8 cellular contexts compared by ENCODE assay signal in the genomic region with DNA sequence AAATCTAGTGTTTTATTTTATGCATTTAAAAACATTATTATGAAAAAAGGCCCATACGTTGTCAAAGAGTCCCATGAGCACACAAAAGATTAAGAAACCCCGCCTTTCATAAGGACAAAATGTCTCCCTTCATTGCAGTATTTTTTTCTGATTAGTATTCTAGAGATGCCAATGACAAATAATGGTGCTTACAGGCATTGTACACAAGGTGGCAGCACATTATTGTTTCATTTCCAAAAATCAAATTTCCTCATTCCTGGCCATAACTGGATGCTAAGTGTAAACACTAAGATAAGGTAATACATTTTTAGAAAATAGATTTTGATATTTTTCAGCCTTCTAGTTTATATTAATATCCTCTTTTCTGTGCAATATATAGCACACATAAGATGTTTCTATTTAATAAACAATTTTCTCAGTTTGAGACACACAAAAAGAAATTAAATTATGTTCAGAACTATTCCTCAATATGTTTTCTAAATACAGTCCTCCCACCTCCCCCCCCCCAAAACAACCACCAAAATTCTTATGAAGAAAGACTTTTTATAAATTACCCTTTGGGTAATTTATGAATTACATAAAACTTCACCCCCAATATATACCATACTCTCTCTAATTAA. TPM values are rescaled to one million over a fixed set of nuclear protein-coding genes. Genes with fewer than 3 reads are reported as not detected.
DNase-seq lines count a peak whose midpoint lies in the region; ATAC-seq, FAIRE-seq and TF ChIP-seq lines count a peak whose summit lies in the region.

No MANE protein-coding gene starts in this region.

- H3K4me3 ChIP-seq in DOHH2 (ENCODE audit: low read length), result no peak overlapping the region
- H3K4me3 ChIP-seq in GM23248, result no peak overlapping the region
- H3K4me3 ChIP-seq in astrocyte (ENCODE audit: insufficient read depth, low read depth, low read length), result no peak overlapping the region
- no peak overlapping the region for H3K4me3 ChIP-seq in stomach

- H3K4me2 ChIP-seq in DOHH2 (ENCODE audit: low read length) (no peak overlapping the region), GM23248 (ENCODE audit: unreplicated experiment) (no peak overlapping the region), astrocyte (ENCODE audit: low read length) (no peak overlapping the region)

- no peaks in the 10 kb centered on the region for H3K4me1 Mint-ChIP-seq in astrocyte (ENCODE audit: low read depth, unreplicated experiment)
- no peaks in the 10 kb centered on the region for H3K4me1 Mint-ChIP-seq in activated CD4-positive, alpha-beta T cell treated with anti-CD3 and anti-CD28 coated beads, Interleukin-2, amount 10 ng/mL, durations not matched to agents 24 days and 14 days

- no peaks in the 10 kb centered on the region for H3K36me3 Mint-ChIP-seq in astrocyte (ENCODE audit: low read depth, unreplicated experiment)
- no peaks in the 10 kb centered on the region for H3K36me3 Mint-ChIP-seq in activated CD4-positive, alpha-beta T cell treated with anti-CD3 and anti-CD28 coated beads, Interleukin-2, amount 10 ng/mL, durations not matched to agents 24 days and 14 days (ENCODE audit: low read depth)

- H4K20me1 ChIP-seq in DOHH2 (ENCODE audit: control insufficient read depth, insufficient read depth, low read depth, low read length) (no peaks in the 10 kb centered on the region), GM23248 (ENCODE audit: insufficient read depth) (no peaks in the 10 kb centered on the region), astrocyte (ENCODE audit: insufficient read depth, low read length) (no peaks in the 10 kb centered on the region)

- peak; percentile 68 for DNase-seq in GM23248
- peak; percentile 67 for DNase-seq in NCI-H2029 treated with DMSO at 0.1 percent for 48 hours (lab: John Stamatoyannopoulos, UW)
- DNase-seq in astrocyte (ENCODE audit: low read depth), result peak; percentile 18
- peak; percentile 43 for DNase-seq in iPS-NIHi11 (ENCODE audit: low spot score)
- no peak for DNase-seq in stomach
- DNase-seq in activated CD4-positive, alpha-beta T cell treated with anti-CD3 and anti-CD28 coated beads, Interleukin-2, amount 10 ng/mL, durations not matched to agents 24 days and 14 days, result no peak

- no peaks in the 10 kb centered on the region; the same call in 1 of the 2 replicates for H3K27me3 ChIP-seq in DOHH2 (ENCODE audit: control insufficient read depth, low read length)
- no peaks in the 10 kb centered on the region for H3K27me3 ChIP-seq in GM23248 (replicated peaks; ENCODE audit: insufficient read depth)
- no peaks in the 10 kb centered on the region for H3K27me3 ChIP-seq in astrocyte (ENCODE audit: insufficient read depth, low read length)
- H3K27me3 ChIP-seq in stomach, result no peaks in the 10 kb centered on the region

- H3K36me3 ChIP-seq in DOHH2 (ENCODE audit: control insufficient read depth, low read length), result no peaks in the 10 kb centered on the region
- H3K36me3 ChIP-seq in GM23248 (ENCODE audit: low read depth), result no peaks in the 10 kb centered on the region
- no peaks in the 10 kb centered on the region for H3K36me3 ChIP-seq in astrocyte (ENCODE audit: insufficient read depth, low read length)
- no peaks in the 10 kb centered on the region for H3K36me3 ChIP-seq in stomach

- TF ChIP-seq POLR2A in stomach (IDR thresholded peaks at IDR 0.05), result no peak

- H3K9ac ChIP-seq in GM23248 (no peak overlapping the region), astrocyte (ENCODE audit: low read length) (no peak overlapping the region)

- intact Hi-C loops in stomach (cut with DNase I; ENCODE audit: low total_unique reads), result no loop called here
- intact Hi-C loops in activated CD4-positive, alpha-beta T cell treated with anti-CD3 and anti-CD28 coated beads, Interleukin-2, amount 10 ng/mL, durations not matched to agents 24 days and 14 days (cut with micrococcal nuclease), result loop anchor here (1.0 to 2.0 kb wide), 3 partner anchors 68 to 742 kb away; no protein-coding TSS in a partner anchor

- in situ Hi-C loops in GM23248 (cut with MboI), result no loop called here

- peak; percentile 66 for TF ChIP-seq CTCF in DOHH2 (IDR thresholded peaks at IDR 0.05; ENCODE audit: low read depth, low read length, poor library complexity, severe bottlenecking)
- peak; percentile 87 for TF ChIP-seq CTCF in astrocyte (IDR thresholded peaks at IDR 0.05; ENCODE audit: insufficient read depth, low read depth, low read length)
- peak in 4 of 7 experiments; percentile 67 to 76 (median 74) for TF ChIP-seq CTCF in stomach (IDR thresholded peaks at IDR 0.05)

- no peaks in the 10 kb centered on the region for H3K4me1 ChIP-seq in DOHH2 (ENCODE audit: control insufficient read depth, low read length)
- H3K4me1 ChIP-seq in GM23248 (ENCODE audit: insufficient read depth), result no peaks in the 10 kb centered on the region
- H3K4me1 ChIP-seq in astrocyte (ENCODE audit: insufficient read depth, low read length), result no peaks in the 10 kb centered on the region
- peaks cover 0 to 6% (median 2%) of the 10 kb centered on the region in 4 donors for H3K4me1 ChIP-seq in stomach

- H2AFZ ChIP-seq in GM23248, result peak overlapping the region; percentile 68
- H2AFZ ChIP-seq in astrocyte (ENCODE audit: low read depth, low read length), result peak overlapping the region; percentile 48

- no peaks in the 10 kb centered on the region for H3K9me3 ChIP-seq in DOHH2 (ENCODE audit: control insufficient read depth, insufficient read depth, low read length)
- H3K9me3 ChIP-seq in GM23248 (ENCODE audit: low read depth), result no peaks in the 10 kb centered on the region
- no peaks in the 10 kb centered on the region for H3K9me3 ChIP-seq in astrocyte (ENCODE audit: insufficient read depth, low read depth, low read length)
- H3K9me3 ChIP-seq in stomach, result no peaks in the 10 kb centered on the region

- H3F3A ChIP-seq in DOHH2 (ENCODE audit: control insufficient read depth, insufficient read depth) (no peaks in the 10 kb centered on the region), GM23248 (ENCODE audit: insufficient read depth) (no peaks in the 10 kb centered on the region)

- peak; percentile 87 for FAIRE-seq in astrocyte (lab: Jason Lieb, UNC)

- no peaks in the 10 kb centered on the region for H3K79me2 ChIP-seq in DOHH2 (ENCODE audit: control insufficient read depth, low read length)
- H3K79me2 ChIP-seq in GM23248 (ENCODE audit: insufficient read depth), result no peaks in the 10 kb centered on the region
- no peaks in the 10 kb centered on the region for H3K79me2 ChIP-seq in astrocyte (ENCODE audit: insufficient read depth, low read length)

- H3K4me3 Mint-ChIP-seq in astrocyte (ENCODE audit: unreplicated experiment), result no peak overlapping the region
- no peak overlapping the region for H3K4me3 Mint-ChIP-seq in activated CD4-positive, alpha-beta T cell treated with anti-CD3 and anti-CD28 coated beads, Interleukin-2, amount 10 ng/mL, durations not matched to agents 24 days and 14 days

- no peak for ATAC-seq in HG02571 (IDR thresholded peaks at IDR 0.05; ENCODE audit: unreplicated experiment)

- TF ChIP-seq EP300 in stomach (IDR thresholded peaks at IDR 0.05), result no peak

- H3K27me3 Mint-ChIP-seq in astrocyte (ENCODE audit: low read depth, unreplicated experiment), result no peaks in the 10 kb centered on the region
- H3K27me3 Mint-ChIP-seq in activated CD4-positive, alpha-beta T cell treated with anti-CD3 and anti-CD28 coated beads, Interleukin-2, amount 10 ng/mL, durations not matched to agents 24 days and 14 days, result peaks cover 24% of the 10 kb centered on the region

- H3K27ac Mint-ChIP-seq in astrocyte (ENCODE audit: unreplicated experiment), result no peak overlapping the region
- no peak overlapping the region for H3K27ac Mint-ChIP-seq in activated CD4-positive, alpha-beta T cell treated with anti-CD3 and anti-CD28 coated beads, Interleukin-2, amount 10 ng/mL, durations not matched to agents 24 days and 14 days

- no peaks in the 10 kb centered on the region for H3K9me3 Mint-ChIP-seq in astrocyte (ENCODE audit: unreplicated experiment)
- H3K9me3 Mint-ChIP-seq in activated CD4-positive, alpha-beta T cell treated with anti-CD3 and anti-CD28 coated beads, Interleukin-2, amount 10 ng/mL, durations not matched to agents 24 days and 14 days, result no peaks in the 10 kb centered on the region

- WGBS in GM23248 (ENCODE audit: low coverage in 1 of 2, low lambda C conversion rate in 2 of 2, missing lambda C conversion rate in 2 of 2), 2 experiments, result 0 to 2% methylated on average over 2 of the region's 2 CpGs
- WGBS in stomach, 5 donors, result 2 to 4% (median 3%) methylated on average over 2 of the region's 2 CpGs

- H3K9me2 ChIP-seq in DOHH2 (replicated peaks; ENCODE audit: control insufficient read depth, low read length), result no peaks in the 10 kb centered on the region
- H3K9me2 ChIP-seq in GM23248 (ENCODE audit: insufficient read depth), result no peaks in the 10 kb centered on the region

- H3K27ac ChIP-seq in DOHH2 (ENCODE audit: low read depth, low read length) (no peak overlapping the region), GM23248 (no peak overlapping the region), astrocyte (ENCODE audit: low read depth, low read length) (no peak overlapping the region), stomach (no peak overlapping the region)

RNA-seq across cellular contexts. Expression of a gene that starts 47.7 kb away (rescaled TPM):
- 9.9 and 10.5 TPM in 2 replicates for total RNA-seq in GM23248 (2014; rRNA removed; shearing (Covaris generic))
- 7.2 and 7.6 TPM in 2 replicates for polyA plus RNA-seq in GM23248 (2016; fragmentation: Nextera tagmentation; extraction: Ambion mirVana)
- 5.1 and 5.3 TPM in 2 replicates for total RNA-seq in astrocyte
- total RNA-seq in stomach, result 10 to 100 TPM in 2 of 5 donors, 1 to 10 TPM in 2, not detected in 1; 2.3 to 11.9 (median 9.5) TPM
- 1 to 10 TPM; 2.7 to 3.0 (median 2.9) TPM for polyA plus RNA-seq in stomach
- total RNA-seq in activated CD4-positive, alpha-beta T cell treated with anti-CD3 and anti-CD28 coated beads, Interleukin-2, amount 10 ng/mL, durations not matched to agents 24 days and 14 days, result 2.6 and 3.5 TPM in 2 replicates

Comparison
In these comparisons a context has a peak if more than half of its experiments do, and no peak if none do; other contexts are left out.
1. DNase-seq: peak in GM23248 (single experiment), NCI-H2029 treated with DMSO at 0.1 percent for 48 hours (single experiment), astrocyte (single experiment) and iPS-NIHi11 (single experiment); none in stomach (single experiment) and activated CD4-positive, alpha-beta T cell treated with anti-CD3 and anti-CD28 coated beads, Interleukin-2, amount 10 ng/mL, durations not matched to agents 24 days and 14 days (single experiment).
2. Peak in every context shown above with its lines, with median percentiles within 50 percentile points of each other: CTCF ChIP-seq.